ENCODE assay signal across 19 cellular contexts in genomic region chr1:152585586-152585985, GRCh38. TPM values are rescaled to one million over a fixed set of nuclear protein-coding genes. Genes with fewer than 3 reads are reported as not detected.
"Had no signal": no experiment of that assay in that cellular context is flagged by ENCODE, and none has a peak within 500 bp of the region (broad histone marks: within the 10 kb centered on the region; RNA-seq: fewer than 3 reads in every experiment).

No MANE protein-coding gene starts in this region.

- H3K36me3 ChIP-seq: esophagus muscularis mucosa, heart left ventricle, right lobe of liver, tibial artery, uterus had no signal

- H3K9me3 ChIP-seq: esophagus muscularis mucosa, heart left ventricle, psoas muscle, right lobe of liver, tibial artery, uterus had no signal

- FAIRE-seq: astrocyte had no signal

- H3K27me3 ChIP-seq: esophagus muscularis mucosa, heart left ventricle, right lobe of liver, tibial artery, uterus had no signal

- H3K4me3 ChIP-seq: dorsolateral prefrontal cortex, esophagus muscularis mucosa, heart left ventricle, psoas muscle, right lobe of liver, tibial artery, uterus had no signal

- H3K4me1 ChIP-seq: esophagus muscularis mucosa, heart left ventricle, psoas muscle, right lobe of liver, tibial artery, uterus had no signal

- DNase-seq: activated CD4-positive, alpha-beta T cell treated with anti-CD3 and anti-CD28 coated beads, Interleukin-2, amount 10 ng/mL, durations not matched to agents 7 days and 5 days; activated CD4-positive, CD25-positive, alpha-beta regulatory T cell; activated CD8-positive, alpha-beta memory T cell treated with anti-CD3 and anti-CD28 coated beads for 24 hours; activated naive CD4-positive, alpha-beta T cell treated with anti-CD3 and anti-CD28 coated beads for 36 hours; dorsolateral prefrontal cortex; foreskin fibroblast; heart left ventricle; islet precursor cell; left ventricle myocardium superior; mesendoderm; psoas muscle; right lobe of liver; tibial artery; uterus had no signal

- ATAC-seq: activated T-helper 17 cell treated with anti-CD3 and anti-CD28 coated beads, Interleukin-2, amount 50 U/mL, for 72 hours; heart left ventricle; left ventricle myocardium superior; psoas muscle; stimulated activated effector memory CD8-positive, alpha-beta T cell treated with anti-CD3 and anti-CD28 coated beads, Interleukin-12 subunit alpha, Interleukin-12 subunit beta, amount 100 ng/mL, for 72 hours had no signal

- H3K27ac ChIP-seq: dorsolateral prefrontal cortex, esophagus muscularis mucosa, heart left ventricle, psoas muscle, right lobe of liver, tibial artery, uterus had no signal

RNA-seq across cellular contexts. Expression of gene LCE3D, which starts 5.3 kb away (rescaled TPM):
- total RNA-seq: activated CD4-positive, alpha-beta T cell treated with anti-CD3 and anti-CD28 coated beads, Interleukin-2, amount 10 ng/mL, durations not matched to agents 7 days and 5 days; activated naive CD4-positive, alpha-beta T cell treated with anti-CD3 and anti-CD28 coated beads for 36 hours; activated T-helper 17 cell treated with anti-CD3 and anti-CD28 coated beads, Interleukin-2, amount 50 U/mL, for 72 hours; astrocyte; dorsolateral prefrontal cortex; esophagus muscularis mucosa; heart left ventricle; left ventricle myocardium superior; omental fat pad; psoas muscle; right lobe of liver; uterus had no signal
- polyA plus RNA-seq: heart left ventricle, psoas muscle had no signal

RNA-seq across cellular contexts. Expression of gene LCE3C, which starts 14.4 kb away (rescaled TPM):
- total RNA-seq: activated CD4-positive, alpha-beta T cell treated with anti-CD3 and anti-CD28 coated beads, Interleukin-2, amount 10 ng/mL, durations not matched to agents 7 days and 5 days; activated naive CD4-positive, alpha-beta T cell treated with anti-CD3 and anti-CD28 coated beads for 36 hours; activated T-helper 17 cell treated with anti-CD3 and anti-CD28 coated beads, Interleukin-2, amount 50 U/mL, for 72 hours; astrocyte; dorsolateral prefrontal cortex; esophagus muscularis mucosa; heart left ventricle; left ventricle myocardium superior; omental fat pad; psoas muscle; right lobe of liver; uterus had no signal
- polyA plus RNA-seq: heart left ventricle, psoas muscle had no signal

RNA-seq across cellular contexts. Expression of gene LCE3E, which starts 19.0 kb away (rescaled TPM):
- total RNA-seq: activated CD4-positive, alpha-beta T cell treated with anti-CD3 and anti-CD28 coated beads, Interleukin-2, amount 10 ng/mL, durations not matched to agents 7 days and 5 days; activated naive CD4-positive, alpha-beta T cell treated with anti-CD3 and anti-CD28 coated beads for 36 hours; activated T-helper 17 cell treated with anti-CD3 and anti-CD28 coated beads, Interleukin-2, amount 50 U/mL, for 72 hours; astrocyte; dorsolateral prefrontal cortex; esophagus muscularis mucosa; heart left ventricle; left ventricle myocardium superior; omental fat pad; psoas muscle; right lobe of liver; uterus had no signal
- polyA plus RNA-seq: heart left ventricle, psoas muscle had no signal

RNA-seq across cellular contexts. Expression of gene LCE3B, which starts 28.0 kb away (rescaled TPM):
- total RNA-seq: activated CD4-positive, alpha-beta T cell treated with anti-CD3 and anti-CD28 coated beads, Interleukin-2, amount 10 ng/mL, durations not matched to agents 7 days and 5 days; activated naive CD4-positive, alpha-beta T cell treated with anti-CD3 and anti-CD28 coated beads for 36 hours; activated T-helper 17 cell treated with anti-CD3 and anti-CD28 coated beads, Interleukin-2, amount 50 U/mL, for 72 hours; astrocyte; dorsolateral prefrontal cortex; esophagus muscularis mucosa; heart left ventricle; left ventricle myocardium superior; omental fat pad; psoas muscle; right lobe of liver; uterus had no signal
- polyA plus RNA-seq: heart left ventricle, psoas muscle had no signal

RNA-seq across cellular contexts. Expression of gene LCE3A, which starts 37.3 kb away (rescaled TPM):
- total RNA-seq: activated CD4-positive, alpha-beta T cell treated with anti-CD3 and anti-CD28 coated beads, Interleukin-2, amount 10 ng/mL, durations not matched to agents 7 days and 5 days; activated naive CD4-positive, alpha-beta T cell treated with anti-CD3 and anti-CD28 coated beads for 36 hours; activated T-helper 17 cell treated with anti-CD3 and anti-CD28 coated beads, Interleukin-2, amount 50 U/mL, for 72 hours; astrocyte; dorsolateral prefrontal cortex; esophagus muscularis mucosa; heart left ventricle; left ventricle myocardium superior; omental fat pad; psoas muscle; right lobe of liver; uterus had no signal
- polyA plus RNA-seq: heart left ventricle, psoas muscle had no signal
